In genomic region chr7:118758582-118758981, GRCh38 we compare ENCODE assay signal across 19 cellular contexts.
DNase-seq lines count a peak whose midpoint lies in the region; ATAC-seq lines count a peak whose summit lies in the region.
"Had no signal": no experiment of that assay in that cellular context is flagged by ENCODE, and none has a peak within 500 bp of the region (broad histone marks: within the 10 kb centered on the region; RNA-seq: fewer than 3 reads in every experiment).

No MANE protein-coding gene starts in this region.

- peak; percentile 2 for DNase-seq in NCI-H82 (lab: John Stamatoyannopoulos, UW)
- no peak for DNase-seq in NCI-H82 treated with DMSO at 0.1 percent for 48 hours (lab: John Stamatoyannopoulos, UW; ENCODE audit: unreplicated experiment)
- DNase-seq in NCI-H524 treated with DMSO at 0.1 percent for 48 hours (lab: John Stamatoyannopoulos, UW), result peak; percentile 8
- peak; percentile 14 for DNase-seq in epithelial cell of prostate (ENCODE audit: low read depth, low spot score)
- DNase-seq in activated CD4-positive, alpha-beta T cell treated with anti-CD3 and anti-CD28 coated beads, Interleukin-2, amount 10 ng/mL, durations not matched to agents 7 days and 5 days, result no peak
- no peak for DNase-seq in stimulated activated naive CD8-positive, alpha-beta T cell treated with anti-CD3 and anti-CD28 coated beads, Interleukin-15, amount 100 ng/mL, for 72 hours
- DNase-seq: Caco-2; CD4-positive, CD25-positive, alpha-beta regulatory T cell; CD8-positive, alpha-beta T cell; DMS53; DMS79 treated with DMSO at 0.1 percent for 48 hours; GF-D8; GM23248; H9 had no signal

- no peaks in the 10 kb centered on the region for H3K27me3 Mint-ChIP-seq in activated CD4-positive, alpha-beta T cell treated with anti-CD3 and anti-CD28 coated beads, Interleukin-2, amount 10 ng/mL, durations not matched to agents 7 days and 5 days
- no peaks in the 10 kb centered on the region for H3K27me3 Mint-ChIP-seq in stimulated activated naive CD8-positive, alpha-beta T cell treated with anti-CD3 and anti-CD28 coated beads, Interleukin-15, amount 100 ng/mL, for 72 hours
- H3K27me3 Mint-ChIP-seq: B cell; CD4-positive, CD25-positive, alpha-beta regulatory T cell had no signal

- H3K27ac ChIP-seq in epithelial cell of prostate, result no peak overlapping the region
- H3K27ac ChIP-seq: 22Rv1, BLaER1, C4-2B, GM23248 had no signal

- H3K9me3 Mint-ChIP-seq in activated CD4-positive, alpha-beta T cell treated with anti-CD3 and anti-CD28 coated beads, Interleukin-2, amount 10 ng/mL, durations not matched to agents 7 days and 5 days, result no peaks in the 10 kb centered on the region
- H3K9me3 Mint-ChIP-seq in stimulated activated naive CD8-positive, alpha-beta T cell treated with anti-CD3 and anti-CD28 coated beads, Interleukin-15, amount 100 ng/mL, for 72 hours, result no peaks in the 10 kb centered on the region

- ATAC-seq in stimulated activated naive CD8-positive, alpha-beta T cell treated with anti-CD3 and anti-CD28 coated beads, Interleukin-15, amount 100 ng/mL, for 72 hours, result no peak
- ATAC-seq: CD8-positive, alpha-beta T cell; HCT116 had no signal

- H3K4me1 Mint-ChIP-seq in activated CD4-positive, alpha-beta T cell treated with anti-CD3 and anti-CD28 coated beads, Interleukin-2, amount 10 ng/mL, durations not matched to agents 7 days and 5 days, result no peaks in the 10 kb centered on the region
- no peaks in the 10 kb centered on the region for H3K4me1 Mint-ChIP-seq in stimulated activated naive CD8-positive, alpha-beta T cell treated with anti-CD3 and anti-CD28 coated beads, Interleukin-15, amount 100 ng/mL, for 72 hours
- H3K4me1 Mint-ChIP-seq: B cell; CD4-positive, CD25-positive, alpha-beta regulatory T cell; H9 had no signal

- H3K27ac Mint-ChIP-seq in activated CD4-positive, alpha-beta T cell treated with anti-CD3 and anti-CD28 coated beads, Interleukin-2, amount 10 ng/mL, durations not matched to agents 7 days and 5 days, result no peak overlapping the region
- H3K27ac Mint-ChIP-seq in stimulated activated naive CD8-positive, alpha-beta T cell treated with anti-CD3 and anti-CD28 coated beads, Interleukin-15, amount 100 ng/mL, for 72 hours, result no peak overlapping the region
- H3K27ac Mint-ChIP-seq: B cell; CD4-positive, CD25-positive, alpha-beta regulatory T cell; CD8-positive, alpha-beta T cell; H9 had no signal

- POLR2A ChIA-PET in activated CD4-positive, alpha-beta T cell treated with anti-CD3 and anti-CD28 coated beads, Interleukin-2, amount 10 ng/mL, durations not matched to agents 7 days and 5 days (lab: Charles Lee), result no interaction called here

- H3K4me3 Mint-ChIP-seq in activated CD4-positive, alpha-beta T cell treated with anti-CD3 and anti-CD28 coated beads, Interleukin-2, amount 10 ng/mL, durations not matched to agents 7 days and 5 days, result no peak overlapping the region
- H3K4me3 Mint-ChIP-seq in stimulated activated naive CD8-positive, alpha-beta T cell treated with anti-CD3 and anti-CD28 coated beads, Interleukin-15, amount 100 ng/mL, for 72 hours, result no peak overlapping the region
- H3K4me3 Mint-ChIP-seq: B cell; CD4-positive, CD25-positive, alpha-beta regulatory T cell; CD8-positive, alpha-beta T cell; H9 had no signal

- H3K36me3 Mint-ChIP-seq in activated CD4-positive, alpha-beta T cell treated with anti-CD3 and anti-CD28 coated beads, Interleukin-2, amount 10 ng/mL, durations not matched to agents 7 days and 5 days (ENCODE audit: low read depth), result no peaks in the 10 kb centered on the region
- H3K36me3 Mint-ChIP-seq: CD4-positive, CD25-positive, alpha-beta regulatory T cell; CD8-positive, alpha-beta T cell had no signal

- CTCF ChIA-PET in activated CD4-positive, alpha-beta T cell treated with anti-CD3 and anti-CD28 coated beads, Interleukin-2, amount 10 ng/mL, durations not matched to agents 7 days and 5 days (lab: Charles Lee), result no interaction called here

Comparison
In these comparisons a context has a peak if more than half of its experiments do, and no peak if none do; other contexts are left out.
1. DNase-seq: peak in NCI-H82 (single experiment), NCI-H524 treated with DMSO at 0.1 percent for 48 hours (single experiment) and epithelial cell of prostate (single experiment); none in NCI-H82 treated with DMSO at 0.1 percent for 48 hours (single experiment), activated CD4-positive, alpha-beta T cell treated with anti-CD3 and anti-CD28 coated beads, Interleukin-2, amount 10 ng/mL, durations not matched to agents 7 days and 5 days (single experiment) and stimulated activated naive CD8-positive, alpha-beta T cell treated with anti-CD3 and anti-CD28 coated beads, Interleukin-15, amount 100 ng/mL, for 72 hours (0 of 2).